In the genomic region with DNA sequence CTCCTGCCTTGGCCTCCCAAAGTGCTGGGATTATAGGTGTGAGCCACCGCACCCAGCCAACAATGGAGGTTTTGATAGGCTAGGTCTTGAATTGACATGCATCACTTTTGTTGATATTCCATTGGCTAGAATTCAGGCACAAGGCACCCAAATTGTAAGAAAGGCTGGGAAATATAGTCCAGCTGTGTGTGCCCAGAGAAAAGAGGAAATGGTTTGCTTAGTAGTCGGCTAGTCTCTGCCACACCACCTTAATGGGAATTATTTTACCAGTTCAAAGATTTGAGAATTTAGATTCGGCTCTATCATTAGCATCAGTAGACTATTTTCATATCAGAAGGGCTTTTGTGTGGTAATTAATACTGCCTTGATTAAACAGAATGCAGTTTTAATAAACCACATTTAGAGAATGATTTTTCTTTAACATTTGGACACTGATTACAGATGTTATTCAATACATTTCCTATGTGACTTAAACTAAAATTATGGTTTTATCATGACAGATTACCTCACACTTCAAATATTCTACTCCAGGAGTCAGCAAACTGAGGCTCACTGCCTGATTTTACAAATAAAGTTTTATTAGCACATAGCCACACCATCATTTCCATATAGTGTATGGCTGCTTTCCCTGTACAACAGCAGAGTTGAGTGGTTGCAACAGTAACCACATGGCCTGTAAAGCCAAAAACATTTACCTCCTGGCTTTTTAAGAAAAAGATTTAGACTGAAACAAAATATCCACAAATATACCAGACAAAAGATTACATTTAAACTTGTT, we compare ENCODE assay signal across 2 cellular contexts.
TF ChIP-seq lines count a peak whose summit lies in the region.

No MANE protein-coding gene starts in this region.

TF ChIP-seq in HepG2, 621 proteins besides CTCF, POLR2A, EP300 and RAD21:
- TF ChIP-seq, protein P1, sequence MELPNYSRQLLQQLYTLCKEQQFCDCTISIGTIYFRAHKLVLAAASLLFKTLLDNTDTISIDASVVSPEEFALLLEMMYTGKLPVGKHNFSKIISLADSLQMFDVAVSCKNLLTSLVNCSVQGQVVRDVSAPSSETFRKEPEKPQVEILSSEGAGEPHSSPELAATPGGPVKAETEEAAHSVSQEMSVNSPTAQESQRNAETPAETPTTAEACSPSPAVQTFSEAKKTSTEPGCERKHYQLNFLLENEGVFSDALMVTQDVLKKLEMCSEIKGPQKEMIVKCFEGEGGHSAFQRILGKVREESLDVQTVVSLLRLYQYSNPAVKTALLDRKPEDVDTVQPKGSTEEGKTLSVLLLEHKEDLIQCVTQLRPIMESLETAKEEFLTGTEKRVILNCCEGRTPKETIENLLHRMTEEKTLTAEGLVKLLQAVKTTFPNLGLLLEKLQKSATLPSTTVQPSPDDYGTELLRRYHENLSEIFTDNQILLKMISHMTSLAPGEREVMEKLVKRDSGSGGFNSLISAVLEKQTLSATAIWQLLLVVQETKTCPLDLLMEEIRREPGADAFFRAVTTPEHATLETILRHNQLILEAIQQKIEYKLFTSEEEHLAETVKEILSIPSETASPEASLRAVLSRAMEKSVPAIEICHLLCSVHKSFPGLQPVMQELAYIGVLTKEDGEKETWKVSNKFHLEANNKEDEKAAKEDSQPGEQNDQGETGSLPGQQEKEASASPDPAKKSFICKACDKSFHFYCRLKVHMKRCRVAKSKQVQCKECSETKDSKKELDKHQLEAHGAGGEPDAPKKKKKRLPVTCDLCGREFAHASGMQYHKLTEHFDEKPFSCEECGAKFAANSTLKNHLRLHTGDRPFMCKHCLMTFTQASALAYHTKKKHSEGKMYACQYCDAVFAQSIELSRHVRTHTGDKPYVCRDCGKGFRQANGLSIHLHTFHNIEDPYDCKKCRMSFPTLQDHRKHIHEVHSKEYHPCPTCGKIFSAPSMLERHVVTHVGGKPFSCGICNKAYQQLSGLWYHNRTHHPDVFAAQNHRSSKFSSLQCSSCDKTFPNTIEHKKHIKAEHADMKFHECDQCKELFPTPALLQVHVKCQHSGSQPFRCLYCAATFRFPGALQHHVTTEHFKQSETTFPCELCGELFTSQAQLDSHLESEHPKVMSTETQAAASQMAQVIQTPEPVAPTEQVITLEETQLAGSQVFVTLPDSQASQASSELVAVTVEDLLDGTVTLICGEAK (IDR thresholded peaks at IDR 0.05), result peak; percentile 56; the same call in 1 of the 2 replicates
- TF ChIP-seq, protein P1 (CRISPR knock-in tag; IDR thresholded peaks at IDR 0.05), result peak; percentile 67; the same call in 1 of the 2 replicates
- TF ChIP-seq ZBTB21 (CRISPR knock-in tag; IDR thresholded peaks at IDR 0.05), result no peak
- TF ChIP-seq, protein P2, sequence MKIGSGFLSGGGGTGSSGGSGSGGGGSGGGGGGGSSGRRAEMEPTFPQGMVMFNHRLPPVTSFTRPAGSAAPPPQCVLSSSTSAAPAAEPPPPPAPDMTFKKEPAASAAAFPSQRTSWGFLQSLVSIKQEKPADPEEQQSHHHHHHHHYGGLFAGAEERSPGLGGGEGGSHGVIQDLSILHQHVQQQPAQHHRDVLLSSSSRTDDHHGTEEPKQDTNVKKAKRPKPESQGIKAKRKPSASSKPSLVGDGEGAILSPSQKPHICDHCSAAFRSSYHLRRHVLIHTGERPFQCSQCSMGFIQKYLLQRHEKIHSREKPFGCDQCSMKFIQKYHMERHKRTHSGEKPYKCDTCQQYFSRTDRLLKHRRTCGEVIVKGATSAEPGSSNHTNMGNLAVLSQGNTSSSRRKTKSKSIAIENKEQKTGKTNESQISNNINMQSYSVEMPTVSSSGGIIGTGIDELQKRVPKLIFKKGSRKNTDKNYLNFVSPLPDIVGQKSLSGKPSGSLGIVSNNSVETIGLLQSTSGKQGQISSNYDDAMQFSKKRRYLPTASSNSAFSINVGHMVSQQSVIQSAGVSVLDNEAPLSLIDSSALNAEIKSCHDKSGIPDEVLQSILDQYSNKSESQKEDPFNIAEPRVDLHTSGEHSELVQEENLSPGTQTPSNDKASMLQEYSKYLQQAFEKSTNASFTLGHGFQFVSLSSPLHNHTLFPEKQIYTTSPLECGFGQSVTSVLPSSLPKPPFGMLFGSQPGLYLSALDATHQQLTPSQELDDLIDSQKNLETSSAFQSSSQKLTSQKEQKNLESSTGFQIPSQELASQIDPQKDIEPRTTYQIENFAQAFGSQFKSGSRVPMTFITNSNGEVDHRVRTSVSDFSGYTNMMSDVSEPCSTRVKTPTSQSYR (CRISPR knock-in tag; IDR thresholded peaks at IDR 0.05; ENCODE audit: borderline replicate concordance), result no peak

TF ChIP-seq in K562, 482 proteins besides CTCF, POLR2A, EP300 and RAD21:
- peak; percentile 65 for TF ChIP-seq SPI1 (IDR thresholded peaks at IDR 0.05; ENCODE audit: borderline replicate concordance, low read depth, low read length)
- TF ChIP-seq, protein P3, sequence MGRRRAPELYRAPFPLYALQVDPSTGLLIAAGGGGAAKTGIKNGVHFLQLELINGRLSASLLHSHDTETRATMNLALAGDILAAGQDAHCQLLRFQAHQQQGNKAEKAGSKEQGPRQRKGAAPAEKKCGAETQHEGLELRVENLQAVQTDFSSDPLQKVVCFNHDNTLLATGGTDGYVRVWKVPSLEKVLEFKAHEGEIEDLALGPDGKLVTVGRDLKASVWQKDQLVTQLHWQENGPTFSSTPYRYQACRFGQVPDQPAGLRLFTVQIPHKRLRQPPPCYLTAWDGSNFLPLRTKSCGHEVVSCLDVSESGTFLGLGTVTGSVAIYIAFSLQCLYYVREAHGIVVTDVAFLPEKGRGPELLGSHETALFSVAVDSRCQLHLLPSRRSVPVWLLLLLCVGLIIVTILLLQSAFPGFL (CRISPR knock-in tag; IDR thresholded peaks at IDR 0.05), result no peak
- TF ChIP-seq, protein P1 (IDR thresholded peaks at IDR 0.05), result peak; percentile 91
- TF ChIP-seq, protein P1 (CRISPR knock-in tag; IDR thresholded peaks at IDR 0.05), result peak; percentile 58; the same call in 1 of the 2 replicates
